Comparison of ENCODE assay signal across 10 cellular contexts in genomic region chr3:179606534-179607085, GRCh38. TPM values are rescaled to one million over a fixed set of nuclear protein-coding genes. Genes with fewer than 3 reads are reported as not detected.
A peak's percentile ranks its signal among the peaks of the same experiment; 100 is the strongest.
DNase-seq lines count a peak whose midpoint lies in the region; ATAC-seq and TF ChIP-seq lines count a peak whose summit lies in the region.
"Had no signal": no experiment of that assay in that cellular context is flagged by ENCODE, and none has a peak within 500 bp of the region (broad histone marks: within the 10 kb centered on the region; RNA-seq: fewer than 3 reads in every experiment).

No MANE protein-coding gene starts in this region.

- H3K36me3 Mint-ChIP-seq in HFFc6 (ENCODE audit: low read depth), result peaks cover 27% of the 10 kb centered on the region; the same call in 1 of the 2 replicates
- H3K36me3 Mint-ChIP-seq in WTC11, result peaks cover 13% of the 10 kb centered on the region
- peaks cover 0 to 17% (median 12%) of the 10 kb centered on the region in 5 donors for H3K36me3 Mint-ChIP-seq in naive thymus-derived CD4-positive, alpha-beta T cell

- POLR2A ChIA-PET in WTC11 (lab: Charles Lee), result no interaction called here
- POLR2A ChIA-PET in naive thymus-derived CD4-positive, alpha-beta T cell (lab: Charles Lee), result interaction anchor here (1.1 kb wide), 1 partner anchor 9 kb away, joined by 3 read pairs; no protein-coding TSS in a partner anchor

- no peak overlapping the region for H3K27ac ChIP-seq in naive thymus-derived CD4-positive, alpha-beta T cell (ENCODE audit: low read depth, low read length)
- H3K27ac ChIP-seq: SJCRH30 had no signal

- H3K4me1 Mint-ChIP-seq in HFFc6 (ENCODE audit: low read depth) (peaks cover 31% of the 10 kb centered on the region), WTC11 (peaks cover 4% of the 10 kb centered on the region)
- H3K4me1 Mint-ChIP-seq in naive thymus-derived CD4-positive, alpha-beta T cell, result peaks cover 24 to 68% (median 52%) of the 10 kb centered on the region in 7 donors

- intact Hi-C loops in naive thymus-derived CD4-positive, alpha-beta T cell (cut with micrococcal nuclease), result no loop called here

- H3K9me3 Mint-ChIP-seq in HFFc6 (no peaks in the 10 kb centered on the region), WTC11 (no peaks in the 10 kb centered on the region)
- H3K9me3 Mint-ChIP-seq in naive thymus-derived CD4-positive, alpha-beta T cell, result no peaks in the 10 kb centered on the region

- DNase-seq in GM10266 (ENCODE audit: extremely low spot score), result peak; percentile 35
- DNase-seq in HFFc6, result no peak
- DNase-seq in WTC11 (ENCODE audit: low spot score), result no peak
- no peak for DNase-seq in naive thymus-derived CD4-positive, alpha-beta T cell
- DNase-seq in NCI-H2227 (lab: John Stamatoyannopoulos, UW; ENCODE audit: unreplicated experiment), result no peak
- DNase-seq: IMR-90, right cardiac atrium, SJCRH30 had no signal

- H3K4me1 ChIP-seq in naive thymus-derived CD4-positive, alpha-beta T cell (ENCODE audit: control insufficient read depth in 2 of 2, insufficient read depth in 2 of 2, low read length in 2 of 2), result peaks cover 15 to 25% of the 10 kb centered on the region in 2 donors

- H3K27me3 Mint-ChIP-seq in HFFc6 (ENCODE audit: insufficient read depth), result peaks cover 6% of the 10 kb centered on the region; the same call in 1 of the 2 replicates
- no peaks in the 10 kb centered on the region for H3K27me3 Mint-ChIP-seq in WTC11 (ENCODE audit: low read depth)
- no peaks in the 10 kb centered on the region for H3K27me3 Mint-ChIP-seq in naive thymus-derived CD4-positive, alpha-beta T cell

- H3K27me3 ChIP-seq in naive thymus-derived CD4-positive, alpha-beta T cell (ENCODE audit: control insufficient read depth in 2 of 2, insufficient read depth in 2 of 2, low read length in 2 of 2), result no peaks in the 10 kb centered on the region
- H3K27me3 ChIP-seq: SJCRH30 had no signal

- TF ChIP-seq CTCF in GM10266 (IDR thresholded peaks at IDR 0.05; ENCODE audit: control insufficient read depth, insufficient read depth, low read depth, missing control alignments) (no peak), HFFc6 (IDR thresholded peaks at IDR 0.05) (no peak), WTC11 (IDR thresholded peaks at IDR 0.05) (no peak)

- H3K4me3 ChIP-seq in naive thymus-derived CD4-positive, alpha-beta T cell (ENCODE audit: low read length), result no peak overlapping the region
- H3K4me3 ChIP-seq: SJCRH30 had no signal

- CTCF ChIA-PET in WTC11 (lab: Charles Lee), result interaction anchor here (0.6 kb wide), 1 partner anchor 459 kb away, joined by 3 read pairs; no protein-coding TSS in a partner anchor
- CTCF ChIA-PET in naive thymus-derived CD4-positive, alpha-beta T cell (lab: Charles Lee), result no interaction called here

- H3K4me3 Mint-ChIP-seq in HFFc6 (peak overlapping the region; percentile 42; the same call in 1 of the 2 replicates), WTC11 (peak overlapping the region; percentile 99)
- peak overlapping the region in 9 of 10 donors; percentile 25 to 70 (median 44) for H3K4me3 Mint-ChIP-seq in naive thymus-derived CD4-positive, alpha-beta T cell

- peaks cover 0 to 14% (median 2%) of the 10 kb centered on the region in 3 experiments for H3K36me3 ChIP-seq in naive thymus-derived CD4-positive, alpha-beta T cell (ENCODE audit: control insufficient read depth in 2 of 3, insufficient read depth in 3 of 3, low read length in 3 of 3)

- ATAC-seq in WTC11 (no peak), GM19452 (IDR thresholded peaks at IDR 0.05; ENCODE audit: unreplicated experiment) (no peak)
- no peak for ATAC-seq in naive thymus-derived CD4-positive, alpha-beta T cell
- ATAC-seq in activated CD4-positive, CD25-positive, alpha-beta regulatory T cell treated with anti-CD3 and anti-CD28 coated beads, Interleukin-2, amount 50 U/mL, for 24 hours, result no peak
- ATAC-seq: right cardiac atrium had no signal

- H3K27ac Mint-ChIP-seq in HFFc6 (no peak overlapping the region), WTC11 (peak overlapping the region; percentile 22; the same call in 1 of the 2 replicates)
- peak overlapping the region in 6 of 9 donors; percentile 21 to 72 (median 36) for H3K27ac Mint-ChIP-seq in naive thymus-derived CD4-positive, alpha-beta T cell

- no peaks in the 10 kb centered on the region for H3K9me3 ChIP-seq in naive thymus-derived CD4-positive, alpha-beta T cell (ENCODE audit: control insufficient read depth in 2 of 3, low read length in 3 of 3)
- H3K9me3 ChIP-seq: SJCRH30 had no signal

TF ChIP-seq in WTC11, 78 proteins besides CTCF, POLR2A, EP300 and RAD21:
- TF ChIP-seq FOXK1 (CRISPR knock-in tag; IDR thresholded peaks at IDR 0.05) (no peak), TEAD1 (CRISPR knock-in tag; IDR thresholded peaks at IDR 0.05) (no peak), MYBL2 (CRISPR knock-in tag; IDR thresholded peaks at IDR 0.05) (no peak), OVOL2 (CRISPR knock-in tag; IDR thresholded peaks at IDR 0.05; ENCODE audit: borderline replicate concordance) (no peak), FOXJ3 (CRISPR knock-in tag; IDR thresholded peaks at IDR 0.05; ENCODE audit: borderline replicate concordance) (no peak), TP53 (CRISPR knock-in tag; IDR thresholded peaks at IDR 0.05) (no peak), NR1H2 (CRISPR knock-in tag; IDR thresholded peaks at IDR 0.05) (no peak), ZNF416 (CRISPR knock-in tag; IDR thresholded peaks at IDR 0.05) (no peak), TEAD4 (CRISPR knock-in tag; IDR thresholded peaks at IDR 0.05) (no peak), ZNF671 (CRISPR knock-in tag; IDR thresholded peaks at IDR 0.05) (no peak), MAX (CRISPR knock-in tag; IDR thresholded peaks at IDR 0.05) (no peak), ZNF317 (CRISPR knock-in tag; IDR thresholded peaks at IDR 0.05; ENCODE audit: borderline replicate concordance, low read depth) (no peak), MXD4 (CRISPR knock-in tag; IDR thresholded peaks at IDR 0.05; ENCODE audit: borderline replicate concordance) (no peak), PREB (CRISPR knock-in tag; IDR thresholded peaks at IDR 0.05; ENCODE audit: borderline replicate concordance) (no peak), IRF2 (CRISPR knock-in tag; IDR thresholded peaks at IDR 0.05; ENCODE audit: borderline replicate concordance, low read depth) (no peak), SMAD3 (CRISPR knock-in tag; IDR thresholded peaks at IDR 0.05; ENCODE audit: borderline replicate concordance) (no peak), ZNF425 (CRISPR knock-in tag; conservative IDR thresholded peaks at IDR 0.05) (no peak), TCF7 (CRISPR knock-in tag; IDR thresholded peaks at IDR 0.05; ENCODE audit: low read depth) (no peak), ZNF138 (CRISPR knock-in tag; conservative IDR thresholded peaks at IDR 0.05) (no peak)
TF ChIP-seq in WTC11: peak in this region for 0.

RNA-seq across cellular contexts. Expression of gene NDUFB5, which starts 2.0 kb away (rescaled TPM):
- 100 to 1,000 TPM in 4 of 6 experiments, 10 to 100 TPM in 2; 91.3 to 114 (median 102) TPM for total RNA-seq in HFFc6 (2021; fragmentation: NEBNext Ultra II Directional; extraction: Animal tissue kit (Norgen Biotek cat#: 25700))
- total RNA-seq in WTC11 (2021), result 95.6 to 114 TPM (median 104 TPM) in 3 replicates
- 10 to 100 TPM; 33.4 to 80.2 (median 62.8) TPM for total RNA-seq in naive thymus-derived CD4-positive, alpha-beta T cell
- polyA plus RNA-seq in naive thymus-derived CD4-positive, alpha-beta T cell, result 100 to 1,000 TPM in 1 of 2 donors, 10 to 100 TPM in 1; 45.7 to 105 TPM

RNA-seq across cellular contexts. Expression of gene MRPL47, which starts 2.2 kb away (rescaled TPM):
- 10 to 100 TPM; 49.4 to 59.7 (median 56.0) TPM for total RNA-seq in HFFc6 (2021; fragmentation: NEBNext Ultra II Directional; extraction: Animal tissue kit (Norgen Biotek cat#: 25700))
- total RNA-seq in WTC11 (2021), result 55.9 to 68.9 TPM (median 61.3 TPM) in 3 replicates
- 10 to 100 TPM; 14.4 to 41.4 (median 18.5) TPM for total RNA-seq in naive thymus-derived CD4-positive, alpha-beta T cell
- polyA plus RNA-seq in naive thymus-derived CD4-positive, alpha-beta T cell, result 10 to 100 TPM; 45.1 to 50.5 TPM

RNA-seq across cellular contexts. Expression of gene ACTL6A, which starts 43.9 kb away (rescaled TPM):
- total RNA-seq in HFFc6 (2021; fragmentation: NEBNext Ultra II Directional; extraction: Animal tissue kit (Norgen Biotek cat#: 25700)), result 10 to 100 TPM; 39.6 to 64.6 (median 59.4) TPM
- 71.6 to 82.9 TPM (median 74.6 TPM) in 3 replicates for total RNA-seq in WTC11 (2021)
- 10 to 100 TPM; 23.2 to 78.3 (median 49.0) TPM for total RNA-seq in naive thymus-derived CD4-positive, alpha-beta T cell
- polyA plus RNA-seq in naive thymus-derived CD4-positive, alpha-beta T cell, result 10 to 100 TPM; 56.3 to 61.7 TPM

RNA-seq across cellular contexts. Expression of gene USP13, which starts 46.2 kb away (rescaled TPM):
- 10 to 100 TPM; 17.1 to 25.0 (median 21.5) TPM for total RNA-seq in HFFc6 (2021; fragmentation: NEBNext Ultra II Directional; extraction: Animal tissue kit (Norgen Biotek cat#: 25700))
- 24.8 to 27.2 TPM (median 26.8 TPM) in 3 replicates for total RNA-seq in WTC11 (2021)
- 1 to 10 TPM; 6.7 to 9.1 (median 8.4) TPM for total RNA-seq in naive thymus-derived CD4-positive, alpha-beta T cell
- polyA plus RNA-seq in naive thymus-derived CD4-positive, alpha-beta T cell, result 1 to 10 TPM; 5.7 to 7.7 TPM

Comparison
In these comparisons a context has a peak if more than half of its experiments do, and no peak if none do; other contexts are left out.
1. H3K4me3 Mint-ChIP-seq: peak in every context shown above with its lines; median percentile 99 in WTC11; 44 in naive thymus-derived CD4-positive, alpha-beta T cell; 42 in HFFc6.